In genomic region chr10:67779455-67780205, GRCh38 we compare ENCODE assay signal across 7 cellular contexts. TPM values are rescaled to one million over a fixed set of nuclear protein-coding genes. Genes with fewer than 3 reads are reported as not detected.
DNase-seq lines count a peak whose midpoint lies in the region; ATAC-seq, FAIRE-seq and TF ChIP-seq lines count a peak whose summit lies in the region.

No MANE protein-coding gene starts in this region.

- no TSS peak for BruUV-seq in K562 (replicated peaks; lab: Mats Ljungman, UMichigan)

- H3K27me3 ChIP-seq in K562 (ENCODE audit: control insufficient read depth in 2 of 2, insufficient read depth in 2 of 2, low read length in 2 of 2) (no peaks in the 10 kb centered on the region; a peak in 1 of 5 replicates), iPS DF 6.9 (ENCODE audit: control insufficient read depth, insufficient read depth, low read length) (no peaks in the 10 kb centered on the region)

- H3K4me1 ChIP-seq in K562 (replicated peaks in 1 of 2; ENCODE audit: control insufficient read depth in 2 of 2, insufficient read depth in 2 of 2, low read length in 2 of 2) (no peaks in the 10 kb centered on the region), iPS DF 6.9 (ENCODE audit: control insufficient read depth, insufficient read depth, low read length) (no peaks in the 10 kb centered on the region)

- in situ Hi-C loops in K562 (cut with MboI): loop anchor here (5.0 to 10.0 kb wide), 3 partner anchors 82 to 525 kb away; partner anchors contain the start of gene CTNNA3

- no peaks in the 10 kb centered on the region for H3K9me1 ChIP-seq in K562 (ENCODE audit: control insufficient read depth, insufficient read depth, low read length)

- no peak overlapping the region for H3K4me3 ChIP-seq in GM12875 (ENCODE audit: low read depth, low read length)
- no peak overlapping the region for H3K4me3 ChIP-seq in K562
- H3K4me3 ChIP-seq in iPS DF 6.9 (ENCODE audit: low read length): no peak overlapping the region

- H3K9ac ChIP-seq in K562 (ENCODE audit: insufficient read depth in 1 of 2, low read depth in 2 of 2, low read length in 2 of 2): no peak overlapping the region; a peak in 1 of 4 replicates

- ATAC-seq in HG02678 (IDR thresholded peaks at IDR 0.05; ENCODE audit: unreplicated experiment) (peak; percentile 35), K562 (peak; percentile 87)

- no peak overlapping the region for H2AFZ ChIP-seq in K562 (ENCODE audit: low read depth, low read length)

- no peak overlapping the region for H3K27ac ChIP-seq in K562 (ENCODE audit: extremely low read depth, low read depth, low read length)
- H3K27ac ChIP-seq in iPS DF 6.9 (ENCODE audit: low read length): no peak overlapping the region

- TF ChIP-seq EP300 in K562 (IDR thresholded peaks at IDR 0.05; ENCODE audit: low read length): no peak

- no peak overlapping the region for H3K4me2 ChIP-seq in K562 (ENCODE audit: insufficient read depth, low read length)

- intact Hi-C loops in K562 (cut with micrococcal nuclease): loop anchor here (1.0 to 10.0 kb wide), 4 partner anchors 82 to 1597 kb away; partner anchors contain the start of gene HERC4

- FAIRE-seq in K562 (lab: Jason Lieb, UNC): peak; percentile 96

- H3K36me3 ChIP-seq in K562 (ENCODE audit: control insufficient read depth, insufficient read depth, low read length): no peaks in the 10 kb centered on the region
- no peaks in the 10 kb centered on the region for H3K36me3 ChIP-seq in iPS DF 6.9 (ENCODE audit: control insufficient read depth, insufficient read depth, low read length)

- 1% methylated on average over 4 of the region's 4 CpGs for WGBS in K562 (ENCODE audit: insufficient coverage, low coverage, missing lambda C conversion rate)
- no CpG with 5 or more reads among the region's 4 CpGs for WGBS in iPS DF 6.9 (ENCODE audit: insufficient coverage, insufficient read length)

- H3K79me2 ChIP-seq in K562 (ENCODE audit: control insufficient read depth, insufficient read depth, low read length): no peaks in the 10 kb centered on the region

- CTCF ChIA-PET in K562 (lab: Yijun Ruan, JAX; ENCODE audit: low intra/inter-chr PET ratio): interaction anchor here (2.2 to 3.0 kb wide), 2 partner anchors 82 to 113 kb away, joined by 16 to 49 read pairs; no protein-coding TSS in a partner anchor

- H3K9me3 ChIP-seq in K562 (replicated peaks; ENCODE audit: control insufficient read depth, insufficient read depth, low read depth, low read length): no peaks in the 10 kb centered on the region
- no peaks in the 10 kb centered on the region for H3K9me3 ChIP-seq in iPS DF 6.9 (ENCODE audit: control insufficient read depth, insufficient read depth, low read length)

- TF ChIP-seq RAD21 in K562 (CRISPR knock-in tag; conservative IDR thresholded peaks at IDR 0.05 in 1 of 2, IDR thresholded peaks at IDR 0.05 in 1 of 2): peak; percentile 96

- POLR2A ChIA-PET in K562 (lab: Yijun Ruan, JAX): interaction anchor here (0.7 to 1.0 kb wide), 2 partner anchors 9 kb away, joined by 3 to 5 read pairs; no protein-coding TSS in a partner anchor

- no peaks in the 10 kb centered on the region for H4K20me1 ChIP-seq in K562 (replicated peaks; ENCODE audit: control insufficient read depth, insufficient read depth, low read length)

- TF ChIP-seq CTCF in GM12875 (IDR thresholded peaks at IDR 0.05; ENCODE audit: borderline replicate concordance, insufficient read depth, low read depth, low read length) (peak; percentile 53), K562 (IDR thresholded peaks at IDR 0.05 in 2 of 3, conservative IDR thresholded peaks at IDR 0.05 in 1 of 3; ENCODE audit: insufficient read depth in 2 of 3, low read depth in 1 of 3, low read length in 3 of 3) (peak; percentile 78 to 96 (median 87))

- peak; percentile 49 for DNase-seq in NCI-H1694 (lab: John Stamatoyannopoulos, UW)
- DNase-seq in T-helper 9 cell: peak; percentile 55
- peak; percentile 72 to 89 (median 75) for DNase-seq in K562 (ENCODE audit: extremely low read depth in 1 of 4, low spot score in 3 of 4)
- peak; percentile 55 for DNase-seq in iPS DF 6.9 (ENCODE audit: low read depth, low spot score)
- peak; percentile 30 to 51 for DNase-seq in stimulated activated CD4-positive, alpha-beta T cell treated with anti-CD3 and anti-CD28 coated beads, Interleukin-12 subunit alpha, Interleukin-12 subunit beta, amount 100 ng/mL, for 24 hours (ENCODE audit: low read depth in 2 of 2)

- TF ChIP-seq POLR2A in K562 (conservative IDR thresholded peaks at IDR 0.05): no peak

TF ChIP-seq in K562, 482 proteins besides CTCF, POLR2A, EP300 and RAD21 (continues in another document):
- no peak for TF ChIP-seq SAFB2 (IDR thresholded peaks at IDR 0.05; ENCODE audit: borderline replicate concordance, low read depth, low read length, severe bottlenecking)
- TF ChIP-seq CC2D1A (IDR thresholded peaks at IDR 0.05): peak; percentile 77
- TF ChIP-seq AFF1 (IDR thresholded peaks at IDR 0.05; ENCODE audit: low read depth in 1 of 2, partially characterized antibody in 2 of 2): peak in 1 of 2 experiments; percentile 40
- TF ChIP-seq ARID2 (IDR thresholded peaks at IDR 0.05): peak; percentile 77; the same call in 1 of the 2 replicates
- peak; percentile 91 for TF ChIP-seq SMC3 (conservative IDR thresholded peaks at IDR 0.05; ENCODE audit: insufficient read depth, low read depth, low read length)
- TF ChIP-seq ZNF766 (CRISPR knock-in tag; conservative IDR thresholded peaks at IDR 0.05): no peak
- no peak for TF ChIP-seq E4F1 (CRISPR knock-in tag; IDR thresholded peaks at IDR 0.05; ENCODE audit: borderline replicate concordance)

RNA-seq across cellular contexts. Expression of gene DNAJC12, which starts 58.4 kb away (rescaled TPM):
- 1.6 and 6.8 TPM in 2 replicates for total RNA-seq in K562 (2011; cell fraction: chromatin; rRNA removed; ENCODE audit: low replicate concordance)
- 1.7 and 2.5 TPM in 2 replicates for total RNA-seq in K562 (2011; cell fraction: nucleolus; rRNA removed)
- 2.4 and 4.7 TPM in 2 replicates for total RNA-seq in K562 (2011; cell fraction: nucleoplasm; rRNA removed)
- total RNA-seq in K562 (2014; rRNA removed): 41.6 and 46.5 TPM in 2 replicates
- 68.5 and 79.7 TPM in 2 replicates for total RNA-seq in K562 (2014; rRNA removed; fragmentation: Illumina TruSeq; extraction: Trizol)
- 32.3 and 34.4 TPM in 2 replicates for total RNA-seq in K562 (2015; rRNA removed; fragmentation: Illumina TruSeq; extraction: Trizol)
- total RNA-seq in K562 (2021): 37.0 and 42.4 TPM in 2 replicates
- polyA plus RNA-seq in K562 (2011; rRNA removed): 7.4 and 7.7 TPM in 2 replicates
- polyA plus RNA-seq in K562 (2011; cell fraction: cytosol; rRNA removed): 1.1 and 3.8 TPM in 2 replicates
- 0.51 and 1.2 TPM in 2 replicates for polyA plus RNA-seq in K562 (2011; cell fraction: nucleus; rRNA removed)
- 30.3 and 94.1 TPM in 2 replicates for polyA plus RNA-seq in K562 (2012)
- 88.4 and 90.9 TPM in 2 replicates for polyA plus RNA-seq in K562 (2014; fragmentation: Illumina TruSeq; extraction: Trizol)
- polyA plus RNA-seq in K562 (2014; fragmentation: Nextera tagmentation; extraction: Ambion mirVana): 10 to 100 TPM; 92.2 to 95.9 TPM
- 54.4 and 74.3 TPM in 2 replicates for polyA plus RNA-seq in K562 (2014; rRNA removed)
- 1.9 and 3.2 TPM in 2 replicates for polyA minus RNA-seq in K562 (2011; rRNA and poly(A)+ RNA removed)
- 1.7 and 2.1 TPM in 2 replicates for polyA minus RNA-seq in K562 (2011; cell fraction: cytosol; rRNA and poly(A)+ RNA removed)
- polyA minus RNA-seq in K562 (2011; cell fraction: nucleus; rRNA and poly(A)+ RNA removed): 0.40 and 1.1 TPM in 2 replicates
